24 cellular contexts compared by ENCODE assay signal in the genomic region with DNA sequence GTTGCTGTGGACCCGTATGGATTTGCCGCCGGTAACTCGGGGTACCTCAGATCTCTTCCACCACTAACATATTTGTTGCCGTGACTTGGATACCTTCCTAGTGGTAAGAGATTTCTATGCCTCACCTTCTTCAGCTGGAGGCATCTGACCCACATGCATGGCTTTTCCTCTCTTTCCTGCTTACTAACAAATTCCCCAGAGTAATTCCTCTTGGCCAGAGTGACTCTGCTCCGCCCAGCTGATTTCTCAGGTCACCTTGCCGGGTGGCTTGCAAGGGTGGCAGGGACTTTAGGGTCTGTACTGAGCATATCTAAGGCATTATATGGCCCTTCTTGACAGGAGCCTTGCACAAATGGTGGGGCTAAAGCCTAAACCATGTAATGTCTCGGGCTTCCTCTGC. TPM values are rescaled to one million over a fixed set of nuclear protein-coding genes. Genes with fewer than 3 reads are reported as not detected.
DNase-seq lines count a peak whose midpoint lies in the region; ATAC-seq and TF ChIP-seq lines count a peak whose summit lies in the region.
"Had no signal": no experiment of that assay in that cellular context is flagged by ENCODE, and none has a peak within 500 bp of the region (broad histone marks: within the 10 kb centered on the region; RNA-seq: fewer than 3 reads in every experiment).

No MANE protein-coding gene starts in this region.

- H3K9me3 ChIP-seq in lower lobe of right lung (no peaks in the 10 kb centered on the region), upper lobe of left lung (no peaks in the 10 kb centered on the region), Peyer's patch (no peaks in the 10 kb centered on the region)
- H3K9me3 ChIP-seq: BLaER1, HAP-1, MG63 had no signal

- H3K27me3 ChIP-seq in lower lobe of right lung (ENCODE audit: low read depth) (no peaks in the 10 kb centered on the region), upper lobe of left lung (no peaks in the 10 kb centered on the region), Peyer's patch (no peaks in the 10 kb centered on the region)
- H3K27me3 ChIP-seq: BLaER1, MG63 had no signal

- WGBS in upper lobe of left lung, 2 donors = 72 to 84% methylated on average over 8 of the region's 8 CpGs

- H3K4me3 Mint-ChIP-seq in stimulated activated effector memory CD8-positive, alpha-beta T cell treated with anti-CD3 and anti-CD28 coated beads, Interleukin-12 subunit alpha, Interleukin-12 subunit beta, amount 100 ng/mL, for 72 hours = no peak overlapping the region
- H3K4me3 Mint-ChIP-seq: CD4-positive, CD25-positive, alpha-beta regulatory T cell; HFFc6 had no signal

- no peak overlapping the region for H3K27ac Mint-ChIP-seq in stimulated activated effector memory CD8-positive, alpha-beta T cell treated with anti-CD3 and anti-CD28 coated beads, Interleukin-12 subunit alpha, Interleukin-12 subunit beta, amount 100 ng/mL, for 72 hours
- H3K27ac Mint-ChIP-seq: CD4-positive, CD25-positive, alpha-beta regulatory T cell; HFFc6 had no signal

- TF ChIP-seq POLR2A in upper lobe of left lung (IDR thresholded peaks at IDR 0.05) (peak in 1 of 4 donors; percentile 36), Peyer's patch (IDR thresholded peaks at IDR 0.05) (no peak)

- DNase-seq in NCI-H69 (lab: John Stamatoyannopoulos, UW) (peak; percentile 57), islet precursor cell (peak; percentile 71), lower lobe of right lung (peak; percentile 46), upper lobe of left lung (peak in 1 of 2 donors; percentile 56), Peyer's patch (no peak)
- DNase-seq in stimulated activated effector memory CD8-positive, alpha-beta T cell treated with anti-CD3 and anti-CD28 coated beads, Interleukin-12 subunit alpha, Interleukin-12 subunit beta, amount 100 ng/mL, for 72 hours (ENCODE audit: low spot score in 2 of 2) = no peak
- DNase-seq: CD4-positive, CD25-positive, alpha-beta regulatory T cell; DMS153; DND-41; GM23248; HFFc6; IMR-90; KG1; MG63; NCI-H1105 treated with DMSO at 0.1 percent for 48 hours; NCI-H2029; NCI-H446 treated with DMSO at 0.1 percent for 48 hours; NCI-H526; PC-9; SHP77 had no signal

- TF ChIP-seq CTCF in lower lobe of right lung (IDR thresholded peaks at IDR 0.05) (no peak), upper lobe of left lung (IDR thresholded peaks at IDR 0.05) (no peak), Peyer's patch (IDR thresholded peaks at IDR 0.05) (no peak)

- ATAC-seq in lower lobe of right lung = peak; percentile 78 to 81
- peak; percentile 52 to 76 for ATAC-seq in upper lobe of left lung (ENCODE audit: low FRiP score in 2 of 2)
- ATAC-seq in GM21390 (IDR thresholded peaks at IDR 0.05; ENCODE audit: unreplicated experiment) = no peak
- no peak for ATAC-seq in stimulated activated effector memory CD8-positive, alpha-beta T cell treated with anti-CD3 and anti-CD28 coated beads, Interleukin-12 subunit alpha, Interleukin-12 subunit beta, amount 100 ng/mL, for 72 hours

- peaks cover 6% of the 10 kb centered on the region for H3K4me1 Mint-ChIP-seq in stimulated activated effector memory CD8-positive, alpha-beta T cell treated with anti-CD3 and anti-CD28 coated beads, Interleukin-12 subunit alpha, Interleukin-12 subunit beta, amount 100 ng/mL, for 72 hours

- no peak for TF ChIP-seq EP300 in upper lobe of left lung (IDR thresholded peaks at IDR 0.05)

- H3K4me1 ChIP-seq in lower lobe of right lung (peaks cover 8% of the 10 kb centered on the region), upper lobe of left lung (peaks cover 0 to 19% (median 1%) of the 10 kb centered on the region in 4 donors), Peyer's patch (no peaks in the 10 kb centered on the region)

- no peaks in the 10 kb centered on the region for H3K9me3 Mint-ChIP-seq in stimulated activated effector memory CD8-positive, alpha-beta T cell treated with anti-CD3 and anti-CD28 coated beads, Interleukin-12 subunit alpha, Interleukin-12 subunit beta, amount 100 ng/mL, for 72 hours
- H3K9me3 Mint-ChIP-seq: HFFc6 had no signal

- H3K4me3 ChIP-seq in lower lobe of right lung (peak overlapping the region; percentile 5), upper lobe of left lung (peak overlapping the region in 3 of 4 donors; percentile 6 to 20 (median 7)), Peyer's patch (no peak overlapping the region)
- H3K4me3 ChIP-seq: BLaER1, GM23248, HAP-1, MG63, PC-9 had no signal

- H3K27ac ChIP-seq in lower lobe of right lung (peak overlapping the region; percentile 62), upper lobe of left lung (peak overlapping the region; percentile 5 to 80 (median 74)), Peyer's patch (no peak overlapping the region)
- H3K27ac ChIP-seq: BLaER1, GM23248, PC-9, RWPE1 had no signal

- H3K36me3 ChIP-seq in lower lobe of right lung = no peaks in the 10 kb centered on the region
- no peaks in the 10 kb centered on the region for H3K36me3 ChIP-seq in upper lobe of left lung
- H3K36me3 ChIP-seq in Peyer's patch = no peaks in the 10 kb centered on the region
- H3K36me3 ChIP-seq: BLaER1, HAP-1, MG63 had no signal

- no peaks in the 10 kb centered on the region for H3K36me3 Mint-ChIP-seq in stimulated activated effector memory CD8-positive, alpha-beta T cell treated with anti-CD3 and anti-CD28 coated beads, Interleukin-12 subunit alpha, Interleukin-12 subunit beta, amount 100 ng/mL, for 72 hours

- intact Hi-C loops in lower lobe of right lung (cut with DNase I) = no loop called here

RNA-seq across cellular contexts. Expression of gene FAM184A, which starts 38.2 kb away (rescaled TPM):
- total RNA-seq in lower lobe of right lung (15.9 TPM), upper lobe of left lung (10 to 100 TPM in 5 of 6 donors, 1 to 10 TPM in 1; 8.4 to 75.4 (median 39.5) TPM), Peyer's patch (10 to 100 TPM in 2 of 4 donors, 1 to 10 TPM in 2; 2.7 to 11.9 (median 8.8) TPM)
- total RNA-seq: GM23248, HFFc6, IMR-90 had no signal

Comparison
In these comparisons a context has a peak if more than half of its experiments do, and no peak if none do; other contexts are left out.
1. DNase-seq: peak in NCI-H69 (single experiment), islet precursor cell (single experiment) and lower lobe of right lung (single experiment); none in Peyer's patch (0 of 3) and stimulated activated effector memory CD8-positive, alpha-beta T cell treated with anti-CD3 and anti-CD28 coated beads, Interleukin-12 subunit alpha, Interleukin-12 subunit beta, amount 100 ng/mL, for 72 hours (0 of 2).
2. ATAC-seq: peak in lower lobe of right lung (2 of 2) and upper lobe of left lung (2 of 2); none in GM21390 (single experiment) and stimulated activated effector memory CD8-positive, alpha-beta T cell treated with anti-CD3 and anti-CD28 coated beads, Interleukin-12 subunit alpha, Interleukin-12 subunit beta, amount 100 ng/mL, for 72 hours (single experiment).
3. H3K27ac ChIP-seq: peak in lower lobe of right lung (single experiment) and upper lobe of left lung (4 of 4); none in Peyer's patch (0 of 4).
4. H3K4me3 ChIP-seq: peak in lower lobe of right lung (single experiment) and upper lobe of left lung (3 of 4); none in Peyer's patch (0 of 4).